8 cellular contexts compared by ENCODE assay signal in genomic region chr16:1871974-1872635, GRCh38. TPM values are rescaled to one million over a fixed set of nuclear protein-coding genes. Genes with fewer than 3 reads are reported as not detected.
DNase-seq lines count a peak whose midpoint lies in the region; ATAC-seq, FAIRE-seq and TF ChIP-seq lines count a peak whose summit lies in the region.

Gene MEIOB, minus strand, starts transcription at chr16:1872164. Its CDS starts 3,989 bp downstream, at chr16:1868175.

- FAIRE-seq in endothelial cell of umbilical vein (lab: Jason Lieb, UNC) (peak; percentile 4), pancreas (lab: Jason Lieb, UNC) (no peak), D721Med (lab: Jason Lieb, UNC) (no peak)

- peaks cover 5% of the 10 kb centered on the region for H3K4me1 Mint-ChIP-seq in activated CD4-positive, alpha-beta T cell treated with anti-CD3 and anti-CD28 coated beads, Interleukin-2, amount 10 ng/mL, durations not matched to agents 7 days and 5 days

- H3K27ac Mint-ChIP-seq in activated CD4-positive, alpha-beta T cell treated with anti-CD3 and anti-CD28 coated beads, Interleukin-2, amount 10 ng/mL, durations not matched to agents 7 days and 5 days = no peak within 1 kb of the TSS

- dilution Hi-C loops in endothelial cell of umbilical vein (cut with MboI; ENCODE audit: extremely low pct_ligation_motif_present, low sequenced_read_pairs) = no loop called here

- BruUV-seq in endothelial cell of umbilical vein (replicated peaks; lab: Mats Ljungman, UMichigan) = no TSS peak

- no peaks in the 10 kb centered on the region for H3K79me2 ChIP-seq in endothelial cell of umbilical vein (ENCODE audit: control insufficient read depth, insufficient read depth, low read length)

- intact Hi-C loops in endothelial cell of umbilical vein (cut with micrococcal nuclease) = loop anchor here (5.0 kb wide), 1 partner anchor 35 kb away; no protein-coding TSS in a partner anchor
- intact Hi-C loops in pancreas (cut with DNase I) = no loop called here

- H3K27me3 Mint-ChIP-seq in activated CD4-positive, alpha-beta T cell treated with anti-CD3 and anti-CD28 coated beads, Interleukin-2, amount 10 ng/mL, durations not matched to agents 7 days and 5 days = peaks cover 26% of the 10 kb centered on the region

- peak within 1 kb of the TSS; percentile 43 for H3K4me3 Mint-ChIP-seq in activated CD4-positive, alpha-beta T cell treated with anti-CD3 and anti-CD28 coated beads, Interleukin-2, amount 10 ng/mL, durations not matched to agents 7 days and 5 days

- H2AFZ ChIP-seq in endothelial cell of umbilical vein (ENCODE audit: low read depth, low read length) = peak within 1 kb of the TSS; percentile 79

- CTCF ChIA-PET in activated CD4-positive, alpha-beta T cell treated with anti-CD3 and anti-CD28 coated beads, Interleukin-2, amount 10 ng/mL, durations not matched to agents 7 days and 5 days (lab: Charles Lee) = no interaction called here
- CTCF ChIA-PET in endothelial cell of umbilical vein (lab: Charles Lee) = no interaction called here

- 3 to 13% methylated on average over 41 to 68 of the region's 68 CpGs for WGBS in pancreas, 2 donors

- H3K9me1 ChIP-seq in endothelial cell of umbilical vein (replicated peaks; ENCODE audit: control insufficient read depth, extremely low read depth, insufficient read depth, low read length) = no peaks in the 10 kb centered on the region

- ATAC-seq in pancreas = peak; percentile 80 to 99 (median 92)

- H3K36me3 Mint-ChIP-seq in activated CD4-positive, alpha-beta T cell treated with anti-CD3 and anti-CD28 coated beads, Interleukin-2, amount 10 ng/mL, durations not matched to agents 7 days and 5 days (ENCODE audit: low read depth) = no peaks in the 10 kb centered on the region

- H3K36me3 ChIP-seq in endothelial cell of umbilical vein (ENCODE audit: control insufficient read depth in 2 of 2, extremely low read depth in 1 of 2, insufficient read depth in 2 of 2, low read length in 2 of 2) = no peaks in the 10 kb centered on the region
- H3K36me3 ChIP-seq in pancreas = no peaks in the 10 kb centered on the region

- H3K4me2 ChIP-seq in endothelial cell of umbilical vein (ENCODE audit: insufficient read depth, low read length) = peak within 1 kb of the TSS; percentile 36

- no peak for TF ChIP-seq CTCF in endothelial cell of umbilical vein (IDR thresholded peaks at IDR 0.05; ENCODE audit: extremely low read depth in 1 of 2, insufficient read depth in 1 of 2, low read depth in 1 of 2, low read length in 2 of 2)
- TF ChIP-seq CTCF in pancreas (IDR thresholded peaks at IDR 0.05) = no peak
- no peak for TF ChIP-seq CTCF in D721Med (IDR thresholded peaks at IDR 0.05; ENCODE audit: insufficient read depth, missing control alignments)

- peak; percentile 72 for DNase-seq in HK-2 (ENCODE audit: unreplicated experiment)
- DNase-seq in activated CD4-positive, alpha-beta T cell treated with anti-CD3 and anti-CD28 coated beads, Interleukin-2, amount 10 ng/mL, durations not matched to agents 7 days and 5 days = peak; percentile 38
- DNase-seq in endothelial cell of umbilical vein (ENCODE audit: low read depth, low spot score) = peak; percentile 16
- DNase-seq in pancreas = peak; percentile 17 to 80 (median 51)
- DNase-seq in Ammon's horn (ENCODE audit: low spot score) = no peak
- DNase-seq in D721Med (ENCODE audit: insufficient read length, low spot score) = no peak
- DNase-seq in NCI-H526 treated with DMSO at 0.1 percent for 48 hours (lab: John Stamatoyannopoulos, UW) = no peak
- no peak for DNase-seq in SIG-M5 treated with dmso at 0.1 percent for 504 hours (lab: John Stamatoyannopoulos, UW; ENCODE audit: unreplicated experiment)

- H3K4me1 ChIP-seq in endothelial cell of umbilical vein (ENCODE audit: control insufficient read depth, extremely low read depth, insufficient read depth, low read length) (peaks cover 2% of the 10 kb centered on the region), pancreas (no peaks in the 10 kb centered on the region)

- H3K9ac ChIP-seq in endothelial cell of umbilical vein (replicated peaks; ENCODE audit: extremely low read depth, insufficient read depth, low read length) = no peak within 1 kb of the TSS

- POLR2A ChIA-PET in activated CD4-positive, alpha-beta T cell treated with anti-CD3 and anti-CD28 coated beads, Interleukin-2, amount 10 ng/mL, durations not matched to agents 7 days and 5 days (lab: Charles Lee) = no interaction called here
- POLR2A ChIA-PET in endothelial cell of umbilical vein (lab: Charles Lee) = no interaction called here

- H3K4me3 ChIP-seq in endothelial cell of umbilical vein (replicated peaks in 1 of 3; ENCODE audit: insufficient read depth in 1 of 3, low read depth in 1 of 3, low read length in 3 of 3) = peak within 1 kb of the TSS in 2 of 3 experiments; percentile 13 to 23
- peak within 1 kb of the TSS in 2 of 4 donors; percentile 13 to 31 for H3K4me3 ChIP-seq in pancreas

- H4K20me1 ChIP-seq in endothelial cell of umbilical vein (replicated peaks; ENCODE audit: control insufficient read depth, extremely low read depth, insufficient read depth, low read length) = no peaks in the 10 kb centered on the region

- no peak for TF ChIP-seq POLR2A in endothelial cell of umbilical vein (IDR thresholded peaks at IDR 0.05; ENCODE audit: low read depth, low read length)

- peaks cover 0 to 8% of the 10 kb centered on the region in 2 experiments for H3K27me3 ChIP-seq in endothelial cell of umbilical vein (ENCODE audit: control insufficient read depth in 2 of 2, insufficient read depth in 2 of 2, low read length in 2 of 2)
- no peaks in the 10 kb centered on the region for H3K27me3 ChIP-seq in pancreas

- H3K9me3 ChIP-seq in endothelial cell of umbilical vein (replicated peaks; ENCODE audit: control insufficient read depth, insufficient read depth, low read length) = no peaks in the 10 kb centered on the region
- H3K9me3 ChIP-seq in pancreas = no peaks in the 10 kb centered on the region

- no peaks in the 10 kb centered on the region for H3K9me3 Mint-ChIP-seq in activated CD4-positive, alpha-beta T cell treated with anti-CD3 and anti-CD28 coated beads, Interleukin-2, amount 10 ng/mL, durations not matched to agents 7 days and 5 days

- H3K27ac ChIP-seq in endothelial cell of umbilical vein (ENCODE audit: insufficient read depth, low read depth, low read length) = no peak within 1 kb of the TSS
- no peak within 1 kb of the TSS for H3K27ac ChIP-seq in pancreas

TF ChIP-seq in endothelial cell of umbilical vein, 7 proteins besides CTCF, POLR2A, EP300 and RAD21:
- TF ChIP-seq POLR2AphosphoS5 (IDR thresholded peaks at IDR 0.05; ENCODE audit: insufficient read depth, low read depth, low read length) (no peak), JUN (IDR thresholded peaks at IDR 0.05; ENCODE audit: borderline replicate concordance, insufficient read depth, insufficient read length, low read depth) (no peak)
TF ChIP-seq in endothelial cell of umbilical vein: peak in this region for 0.

RNA-seq across cellular contexts. Expression of gene MEIOB, which starts in this region (rescaled TPM):
- total RNA-seq in activated CD4-positive, alpha-beta T cell treated with anti-CD3 and anti-CD28 coated beads, Interleukin-2, amount 10 ng/mL, durations not matched to agents 7 days and 5 days = not detected
- total RNA-seq in endothelial cell of umbilical vein (not detected in 2 replicates), pancreas (under 1 TPM in 1 of 6 donors, not detected in 5; 0.44 TPM)
- polyA plus RNA-seq in endothelial cell of umbilical vein (0.04 TPM in 1 of 2 replicates, not detected in the other), pancreas (under 1 TPM in 1 of 2 donors, not detected in 1; 0.26 TPM)
- 0.05 and 0.13 TPM in 2 replicates for polyA plus RNA-seq in endothelial cell of umbilical vein (2011; cell fraction: cytosol; rRNA removed)
- 0.15 and 0.18 TPM in 2 replicates for polyA plus RNA-seq in endothelial cell of umbilical vein (2011; cell fraction: nucleus; rRNA removed)
- 0.12 TPM in 1 of 2 replicates, not detected in the other for polyA plus RNA-seq in endothelial cell of umbilical vein (2012)
- polyA minus RNA-seq in endothelial cell of umbilical vein = 0.81 TPM in 1 of 2 replicates, not detected in the other
- polyA minus RNA-seq in endothelial cell of umbilical vein (2011; cell fraction: cytosol; rRNA and poly(A)+ RNA removed) = not detected
- polyA minus RNA-seq in endothelial cell of umbilical vein (2011; cell fraction: nucleus; rRNA and poly(A)+ RNA removed) = not detected in 2 replicates

Comparison
In these comparisons a context has a peak if more than half of its experiments do, and no peak if none do; other contexts are left out.
1. Peak in DNase-seq in activated CD4-positive, alpha-beta T cell treated with anti-CD3 and anti-CD28 coated beads, Interleukin-2, amount 10 ng/mL, durations not matched to agents 7 days and 5 days; RNA of the gene not detected or under 1 TPM.
2. Peak in DNase-seq, H3K4me3 ChIP-seq and H3K4me2 ChIP-seq in endothelial cell of umbilical vein; RNA of the gene not detected or under 1 TPM.
3. Peak in DNase-seq and ATAC-seq in pancreas; RNA of the gene not detected or under 1 TPM.